ENCODE assay signal across 25 cellular contexts in genomic region chr15:83503595-83504364, GRCh38. TPM values are rescaled to one million over a fixed set of nuclear protein-coding genes. Genes with fewer than 3 reads are reported as not detected.
"Had no signal": no experiment of that assay in that cellular context is flagged by ENCODE, and none has a peak within 500 bp of the region (broad histone marks: within the 10 kb centered on the region; RNA-seq: fewer than 3 reads in every experiment).

No MANE protein-coding gene starts in this region.

- H3K4me2 ChIP-seq: PC-9 had no signal

- H3K4me3 Mint-ChIP-seq: activated B cell treated with CpG ODN at 0.5 μM for 24 hours; activated CD4-positive, alpha-beta T cell treated with anti-CD3 and anti-CD28 coated beads, Interleukin-2, amount 10 ng/mL, durations not matched to agents 24 days and 14 days; activated CD8-positive, alpha-beta memory T cell treated with anti-CD3 and anti-CD28 coated beads, Interleukin-2, amount 10 ng/mL, durations not matched to agents 7 days and 5 days; activated naive CD4-positive, alpha-beta T cell treated with anti-CD3 and anti-CD28 coated beads, Interleukin-2, amount 50 U/mL, for 24 hours; activated T-cell treated with anti-CD3 and anti-CD28 coated beads, Interleukin-2, amount 50 U/mL, for 24 hours; activated T-helper 1 cell treated with anti-CD3 and anti-CD28 coated beads, Interleukin-12 subunit alpha, Interleukin-12 subunit beta, Interleukin-2, Interleukin-4 antibody, amounts not matched to agents 30 ng/mL and 10 ng/mL and 1 ng/mL, durations not matched to agents 14 hours and 24 hours and 36 hours; T-cell had no signal

- DNase-seq: activated B cell treated with CpG ODN at 0.5 μM for 24 hours; activated CD4-positive, alpha-beta T cell treated with anti-CD3 and anti-CD28 coated beads for 1 hour; activated CD4-positive, alpha-beta T cell treated with anti-CD3 and anti-CD28 coated beads, Interleukin-2, amount 10 ng/mL, durations not matched to agents 24 days and 14 days; activated CD4-positive, alpha-beta T cell treated with anti-CD3 and anti-CD28 coated beads, Interleukin-2, amount 50 U/mL, for 48 hours; activated CD8-positive, alpha-beta memory T cell treated with anti-CD3 and anti-CD28 coated beads, Interleukin-2, amount 10 ng/mL, durations not matched to agents 7 days and 5 days; activated effector memory CD4-positive, alpha-beta T cell treated with Interleukin-2 at 50 U/mL for 16 hours; activated naive CD4-positive, alpha-beta T cell; activated T-cell treated with anti-CD3 and anti-CD28 coated beads, Interleukin-2, amount 50 U/mL, for 24 hours; aorta; central memory CD4-positive, alpha-beta T cell; NCI-H1105 treated with DMSO at 0.1 percent for 48 hours; NCI-H1436 treated with DMSO at 0.1 percent for 48 hours; NCI-H187; NCI-H2081; NCI-H510A treated with DMSO at 0.1 percent for 48 hours; NCI-H69; PC-9; SIG-M5; T-cell; T-helper 2 cell; T1000 had no signal

- ATAC-seq: activated CD8-positive, alpha-beta memory T cell treated with anti-CD3 and anti-CD28 coated beads, Interleukin-2, amount 10 ng/mL, durations not matched to agents 7 days and 5 days; T-cell had no signal

- H3K27me3 ChIP-seq: breast epithelium had no signal

- H3K27ac Mint-ChIP-seq: activated B cell treated with CpG ODN at 0.5 μM for 24 hours; activated CD4-positive, alpha-beta T cell treated with anti-CD3 and anti-CD28 coated beads, Interleukin-2, amount 10 ng/mL, durations not matched to agents 24 days and 14 days; activated CD8-positive, alpha-beta memory T cell treated with anti-CD3 and anti-CD28 coated beads, Interleukin-2, amount 10 ng/mL, durations not matched to agents 7 days and 5 days; activated naive CD4-positive, alpha-beta T cell treated with anti-CD3 and anti-CD28 coated beads, Interleukin-2, amount 50 U/mL, for 24 hours; activated T-cell treated with anti-CD3 and anti-CD28 coated beads, Interleukin-2, amount 50 U/mL, for 24 hours; activated T-helper 1 cell treated with anti-CD3 and anti-CD28 coated beads, Interleukin-12 subunit alpha, Interleukin-12 subunit beta, Interleukin-2, Interleukin-4 antibody, amounts not matched to agents 30 ng/mL and 10 ng/mL and 1 ng/mL, durations not matched to agents 14 hours and 24 hours and 36 hours; T-cell had no signal

- FAIRE-seq: TTC549 had no signal

- H3K4me1 ChIP-seq: breast epithelium had no signal

- H3K36me3 ChIP-seq: breast epithelium had no signal

- H3K27ac ChIP-seq: breast epithelium, PC-9 had no signal

- H3K9me3 Mint-ChIP-seq: activated CD4-positive, alpha-beta T cell treated with anti-CD3 and anti-CD28 coated beads, Interleukin-2, amount 10 ng/mL, durations not matched to agents 24 days and 14 days; activated naive CD4-positive, alpha-beta T cell treated with anti-CD3 and anti-CD28 coated beads, Interleukin-2, amount 50 U/mL, for 24 hours; activated T-helper 1 cell treated with anti-CD3 and anti-CD28 coated beads, Interleukin-12 subunit alpha, Interleukin-12 subunit beta, Interleukin-2, Interleukin-4 antibody, amounts not matched to agents 30 ng/mL and 10 ng/mL and 1 ng/mL, durations not matched to agents 14 hours and 24 hours and 36 hours had no signal

- H3K4me1 Mint-ChIP-seq: activated B cell treated with CpG ODN at 0.5 μM for 24 hours; activated CD4-positive, alpha-beta T cell treated with anti-CD3 and anti-CD28 coated beads, Interleukin-2, amount 10 ng/mL, durations not matched to agents 24 days and 14 days; activated CD8-positive, alpha-beta memory T cell treated with anti-CD3 and anti-CD28 coated beads, Interleukin-2, amount 10 ng/mL, durations not matched to agents 7 days and 5 days; activated naive CD4-positive, alpha-beta T cell treated with anti-CD3 and anti-CD28 coated beads, Interleukin-2, amount 50 U/mL, for 24 hours; T-cell had no signal

- H3K27me3 Mint-ChIP-seq: activated B cell treated with CpG ODN at 0.5 μM for 24 hours; activated CD4-positive, alpha-beta T cell treated with anti-CD3 and anti-CD28 coated beads, Interleukin-2, amount 10 ng/mL, durations not matched to agents 24 days and 14 days; activated CD8-positive, alpha-beta memory T cell treated with anti-CD3 and anti-CD28 coated beads, Interleukin-2, amount 10 ng/mL, durations not matched to agents 7 days and 5 days; activated T-cell treated with anti-CD3 and anti-CD28 coated beads, Interleukin-2, amount 50 U/mL, for 24 hours; T-cell had no signal

- H2AFZ ChIP-seq: PC-9 had no signal

- H3K4me3 ChIP-seq: breast epithelium, PC-9 had no signal

- H3K36me3 Mint-ChIP-seq: activated CD8-positive, alpha-beta memory T cell treated with anti-CD3 and anti-CD28 coated beads, Interleukin-2, amount 10 ng/mL, durations not matched to agents 7 days and 5 days; activated naive CD4-positive, alpha-beta T cell treated with anti-CD3 and anti-CD28 coated beads, Interleukin-2, amount 50 U/mL, for 24 hours; T-cell had no signal

RNA-seq across cellular contexts. Expression of gene SH3GL3, which starts 56.6 kb away (rescaled TPM):
- total RNA-seq: activated B cell treated with CpG ODN at 0.5 μM for 24 hours; activated CD4-positive, alpha-beta T cell treated with anti-CD3 and anti-CD28 coated beads, Interleukin-2, amount 10 ng/mL, durations not matched to agents 24 days and 14 days; activated CD8-positive, alpha-beta memory T cell treated with anti-CD3 and anti-CD28 coated beads, Interleukin-2, amount 10 ng/mL, durations not matched to agents 7 days and 5 days; activated T-helper 1 cell treated with anti-CD3 and anti-CD28 coated beads, Interleukin-12 subunit alpha, Interleukin-12 subunit beta, Interleukin-2, Interleukin-4 antibody, amounts not matched to agents 30 ng/mL and 10 ng/mL and 1 ng/mL, durations not matched to agents 14 hours and 24 hours and 36 hours; breast epithelium; T-cell had no signal
- polyA plus RNA-seq: aorta had no signal
